Comparison of ENCODE assay signal across 7 cellular contexts in genomic region chr19:32696771-32697170, GRCh38. TPM values are rescaled to one million over a fixed set of nuclear protein-coding genes. Genes with fewer than 3 reads are reported as not detected.
A peak's percentile ranks its signal among the peaks of the same experiment; 100 is the strongest.
DNase-seq lines count a peak whose midpoint lies in the region; ATAC-seq, FAIRE-seq and TF ChIP-seq lines count a peak whose summit lies in the region.
"Not testable (repeated sequence)": the region's sequence is repeated elsewhere in the genome, so short reads cannot be mapped to it uniquely, and the experiment has no call there.

No MANE protein-coding gene starts in this region.

- not testable (repeated sequence) for TF ChIP-seq POLR2A in right lobe of liver (IDR thresholded peaks at IDR 0.05)

- not testable (repeated sequence) for H3K36me3 ChIP-seq in CD8-positive, alpha-beta T cell (ENCODE audit: insufficient read depth, low read length); kidney (ENCODE audit: control insufficient read depth in 1 of 2, insufficient read depth in 2 of 2, low read length in 2 of 2); right lobe of liver; small intestine (ENCODE audit: control insufficient read depth in 2 of 2, insufficient read depth in 2 of 2, low read length in 2 of 2)

- H3K4me3 ChIP-seq in CD8-positive, alpha-beta T cell (ENCODE audit: low read depth, low read length); kidney (ENCODE audit: low read length in 2 of 2); right lobe of liver; small intestine (ENCODE audit: low read depth in 1 of 2, low read length in 2 of 2): not testable (repeated sequence)

- not testable (repeated sequence) for H3K27me3 ChIP-seq in CD8-positive, alpha-beta T cell (ENCODE audit: insufficient read depth, low read length); right lobe of liver; small intestine (ENCODE audit: control insufficient read depth in 2 of 2, insufficient read depth in 2 of 2, low read length in 2 of 2)

- not testable (repeated sequence) for H3K4me3 Mint-ChIP-seq in CD8-positive, alpha-beta T cell; WTC11; activated naive CD8-positive, alpha-beta T cell treated with anti-CD3 and anti-CD28 coated beads for 36 hours
- peak overlapping the region; percentile 39 to 76 for H3K4me3 Mint-ChIP-seq in activated T-cell treated with anti-CD3 and anti-CD28 coated beads, Interleukin-2, amount 50 U/mL, for 72 hours

- H3K27ac Mint-ChIP-seq in CD8-positive, alpha-beta T cell = peak overlapping the region; percentile 28
- H3K27ac Mint-ChIP-seq in WTC11 = not testable (repeated sequence)
- H3K27ac Mint-ChIP-seq in activated T-cell treated with anti-CD3 and anti-CD28 coated beads, Interleukin-2, amount 50 U/mL, for 72 hours = peak overlapping the region; percentile 73
- peak overlapping the region; percentile 66 for H3K27ac Mint-ChIP-seq in activated naive CD8-positive, alpha-beta T cell treated with anti-CD3 and anti-CD28 coated beads for 36 hours

- not testable (repeated sequence) for H3K9ac ChIP-seq in kidney (ENCODE audit: low read length in 2 of 2)

- not testable (repeated sequence) for TF ChIP-seq CTCF in CD8-positive, alpha-beta T cell (IDR thresholded peaks at IDR 0.05); WTC11 (IDR thresholded peaks at IDR 0.05); kidney (IDR thresholded peaks at IDR 0.05; ENCODE audit: borderline replicate concordance, extremely low read depth, insufficient read depth); right lobe of liver (IDR thresholded peaks at IDR 0.05)

- WGBS in right lobe of liver (ENCODE audit: insufficient coverage, low coverage, low lambda C conversion rate, missing lambda C conversion rate) = 6% methylated on average over 2 of the region's 3 CpGs
- WGBS in small intestine, 3 donors = 29 to 70% (median 40%) methylated on average over 3 of the region's 3 CpGs

- not testable (repeated sequence) for FAIRE-seq in kidney (lab: Jason Lieb, UNC); small intestine (lab: Jason Lieb, UNC)

- intact Hi-C loops in CD8-positive, alpha-beta T cell (cut with DNase I, micrococcal nuclease) = loop anchor here in 1 of 2 experiments (10.0 kb wide), 1 partner anchor 1518 kb away; no protein-coding TSS in a partner anchor
- intact Hi-C loops in kidney (cut with DNase I); right lobe of liver (cut with DNase I): not testable (repeated sequence)

- peaks cover 27% of the 10 kb centered on the region for H3K4me1 ChIP-seq in CD8-positive, alpha-beta T cell (ENCODE audit: insufficient read depth, low read length)
- H3K4me1 ChIP-seq in kidney (ENCODE audit: control insufficient read depth in 1 of 2, insufficient read depth in 1 of 2, low read depth in 1 of 2, low read length in 2 of 2) (peaks cover 7 to 14% of the 10 kb centered on the region in 2 donors), right lobe of liver (peaks cover 0 to 52% (median 16%) of the 10 kb centered on the region in 4 donors)
- not testable (repeated sequence) for H3K4me1 ChIP-seq in small intestine (ENCODE audit: control insufficient read depth in 2 of 2, insufficient read depth in 1 of 2, low read depth in 1 of 2, low read length in 1 of 2)

- not testable (repeated sequence) for DNase-seq in CD8-positive, alpha-beta T cell; WTC11 (ENCODE audit: low spot score); activated naive CD8-positive, alpha-beta T cell treated with anti-CD3 and anti-CD28 coated beads for 36 hours
- DNase-seq in activated T-cell treated with anti-CD3 and anti-CD28 coated beads, Interleukin-2, amount 50 U/mL, for 72 hours = peak; percentile 25 to 28
- DNase-seq in kidney (peak; percentile 12), right lobe of liver (peak; percentile 54 to 89 (median 74)), small intestine (peak; percentile 83)

- H3K27me3 Mint-ChIP-seq in CD8-positive, alpha-beta T cell (ENCODE audit: low read depth); activated T-cell treated with anti-CD3 and anti-CD28 coated beads, Interleukin-2, amount 50 U/mL, for 72 hours (ENCODE audit: low read depth); activated naive CD8-positive, alpha-beta T cell treated with anti-CD3 and anti-CD28 coated beads for 36 hours: not testable (repeated sequence)
- H3K27me3 Mint-ChIP-seq in WTC11 (ENCODE audit: low read depth) = peaks cover 49% of the 10 kb centered on the region

- H3K9me3 ChIP-seq in CD8-positive, alpha-beta T cell (ENCODE audit: low read length); kidney (ENCODE audit: control insufficient read depth in 1 of 2, low read length in 2 of 2); right lobe of liver; small intestine (ENCODE audit: control insufficient read depth, low read depth): not testable (repeated sequence)

- POLR2A ChIA-PET in CD8-positive, alpha-beta T cell (lab: Charles Lee) = interaction anchor here (1.0 kb wide), 1 partner anchor 9 kb away, joined by 3 read pairs; no protein-coding TSS in a partner anchor
- POLR2A ChIA-PET in WTC11 (lab: Charles Lee) = not testable (repeated sequence)

- H3K36me3 Mint-ChIP-seq in CD8-positive, alpha-beta T cell = peaks cover 75% of the 10 kb centered on the region
- H3K36me3 Mint-ChIP-seq in WTC11 = peaks cover 20% of the 10 kb centered on the region
- H3K36me3 Mint-ChIP-seq in activated T-cell treated with anti-CD3 and anti-CD28 coated beads, Interleukin-2, amount 50 U/mL, for 72 hours (ENCODE audit: insufficient read depth in 2 of 2) = peaks cover 28 to 62% of the 10 kb centered on the region in 2 donors
- H3K36me3 Mint-ChIP-seq in activated naive CD8-positive, alpha-beta T cell treated with anti-CD3 and anti-CD28 coated beads for 36 hours = peaks cover 81% of the 10 kb centered on the region

- H3K9me3 Mint-ChIP-seq in CD8-positive, alpha-beta T cell; activated T-cell treated with anti-CD3 and anti-CD28 coated beads, Interleukin-2, amount 50 U/mL, for 72 hours: not testable (repeated sequence)
- H3K9me3 Mint-ChIP-seq in WTC11 = peaks cover 18% of the 10 kb centered on the region
- peaks cover 15% of the 10 kb centered on the region for H3K9me3 Mint-ChIP-seq in activated naive CD8-positive, alpha-beta T cell treated with anti-CD3 and anti-CD28 coated beads for 36 hours

- peaks cover 70% of the 10 kb centered on the region for H3K4me1 Mint-ChIP-seq in CD8-positive, alpha-beta T cell (ENCODE audit: low read depth)
- H3K4me1 Mint-ChIP-seq in WTC11 = peaks cover 30% of the 10 kb centered on the region
- H3K4me1 Mint-ChIP-seq in activated T-cell treated with anti-CD3 and anti-CD28 coated beads, Interleukin-2, amount 50 U/mL, for 72 hours (ENCODE audit: low read depth) = peaks cover 47% of the 10 kb centered on the region
- peaks cover 51% of the 10 kb centered on the region for H3K4me1 Mint-ChIP-seq in activated naive CD8-positive, alpha-beta T cell treated with anti-CD3 and anti-CD28 coated beads for 36 hours

- CTCF ChIA-PET in CD8-positive, alpha-beta T cell (lab: Charles Lee); WTC11 (lab: Charles Lee): not testable (repeated sequence)

- ATAC-seq in CD8-positive, alpha-beta T cell; WTC11; activated T-cell treated with anti-CD3 and anti-CD28 coated beads, Interleukin-2, amount 50 U/mL, for 72 hours (replicated peaks in 1 of 2): not testable (repeated sequence)
- ATAC-seq in right lobe of liver = peak; percentile 63 to 81 (median 74)

- not testable (repeated sequence) for H3K27ac ChIP-seq in CD8-positive, alpha-beta T cell (ENCODE audit: low read depth, low read length); kidney (ENCODE audit: low read depth in 2 of 2, low read length in 2 of 2); small intestine (ENCODE audit: low read depth in 1 of 2, low read length in 1 of 2)
- peak overlapping the region in 2 of 3 donors; percentile 21 to 27 for H3K27ac ChIP-seq in right lobe of liver

RNA-seq across cellular contexts. Expression of gene NUDT19, which starts 5.2 kb away (rescaled TPM):
- total RNA-seq in CD8-positive, alpha-beta T cell = 10 to 100 TPM; 15.3 to 18.0 TPM
- total RNA-seq in WTC11 (2021) (2.4 to 3.0 TPM (median 2.7 TPM) in 3 replicates), kidney (11.7 TPM), right lobe of liver (10 to 100 TPM in 1 of 6 experiments, 1 to 10 TPM in 5; 4.1 to 11.8 (median 7.2) TPM)
- 10 to 100 TPM; 26.1 to 28.0 TPM for total RNA-seq in activated T-cell treated with anti-CD3 and anti-CD28 coated beads, Interleukin-2, amount 50 U/mL, for 72 hours
- total RNA-seq in activated naive CD8-positive, alpha-beta T cell treated with anti-CD3 and anti-CD28 coated beads for 36 hours = 10 to 100 TPM; 16.2 to 16.4 TPM
- polyA plus RNA-seq in kidney (ENCODE audit: insufficient read depth, low read depth, low replicate concordance) (8.8 TPM), small intestine (1 to 10 TPM; 7.0 to 9.6 (median 9.6) TPM)

RNA-seq across cellular contexts. Expression of gene RGS9BP, which starts 21.1 kb away (rescaled TPM):
- under 1 TPM; 0.16 to 0.31 TPM for total RNA-seq in CD8-positive, alpha-beta T cell
- 0.24 to 0.41 TPM (median 0.37 TPM) in 3 replicates for total RNA-seq in WTC11 (2021)
- total RNA-seq in activated T-cell treated with anti-CD3 and anti-CD28 coated beads, Interleukin-2, amount 50 U/mL, for 72 hours = under 1 TPM; 0.14 to 0.31 TPM
- total RNA-seq in activated naive CD8-positive, alpha-beta T cell treated with anti-CD3 and anti-CD28 coated beads for 36 hours = not detected
- 0.72 TPM for total RNA-seq in kidney
- 0.39 TPM for polyA plus RNA-seq in kidney (ENCODE audit: insufficient read depth, low read depth, low replicate concordance)
- under 1 TPM in 1 of 6 experiments, not detected in 5; 0.11 TPM for total RNA-seq in right lobe of liver
- under 1 TPM in 1 of 3 donors, not detected in 2; 0.10 TPM for polyA plus RNA-seq in small intestine

RNA-seq across cellular contexts. Expression of gene ANKRD27, which starts 21.8 kb away (rescaled TPM):
- 10 to 100 TPM; 15.2 to 16.0 TPM for total RNA-seq in CD8-positive, alpha-beta T cell
- total RNA-seq in WTC11 (2021) = 48.6 to 55.7 TPM (median 55.4 TPM) in 3 replicates
- total RNA-seq in activated T-cell treated with anti-CD3 and anti-CD28 coated beads, Interleukin-2, amount 50 U/mL, for 72 hours = 10 to 100 TPM; 34.5 to 43.3 TPM
- 10 to 100 TPM; 27.7 to 29.0 TPM for total RNA-seq in activated naive CD8-positive, alpha-beta T cell treated with anti-CD3 and anti-CD28 coated beads for 36 hours
- total RNA-seq in kidney = 29.8 TPM
- polyA plus RNA-seq in kidney (ENCODE audit: insufficient read depth, low read depth, low replicate concordance) = 9.3 TPM
- 10 to 100 TPM in 2 of 6 experiments, 1 to 10 TPM in 4; 7.6 to 12.5 (median 9.0) TPM for total RNA-seq in right lobe of liver
- polyA plus RNA-seq in small intestine = 10 to 100 TPM; 11.2 to 14.8 (median 12.2) TPM

RNA-seq across cellular contexts. Expression of gene TDRD12, which starts 22.8 kb away (rescaled TPM):
- under 1 TPM; 0.14 to 0.22 TPM for total RNA-seq in CD8-positive, alpha-beta T cell
- 1.3 to 1.8 TPM (median 1.6 TPM) in 3 replicates for total RNA-seq in WTC11 (2021)
- total RNA-seq in activated T-cell treated with anti-CD3 and anti-CD28 coated beads, Interleukin-2, amount 50 U/mL, for 72 hours = 1 to 10 TPM in 1 of 2 donors, under 1 TPM in 1; 0.91 to 2.0 TPM
- under 1 TPM in 1 of 2 experiments, not detected in 1; 0.06 TPM for total RNA-seq in activated naive CD8-positive, alpha-beta T cell treated with anti-CD3 and anti-CD28 coated beads for 36 hours
- total RNA-seq in kidney = 0.38 TPM
- polyA plus RNA-seq in kidney (ENCODE audit: insufficient read depth, low read depth, low replicate concordance) = not detected
- under 1 TPM in 1 of 6 experiments, not detected in 5; 0.17 TPM for total RNA-seq in right lobe of liver
- polyA plus RNA-seq in small intestine = under 1 TPM in 2 of 3 donors, not detected in 1; 0.12 to 0.22 TPM
